Comparison of ENCODE assay signal across 13 cellular contexts in the genomic region with DNA sequence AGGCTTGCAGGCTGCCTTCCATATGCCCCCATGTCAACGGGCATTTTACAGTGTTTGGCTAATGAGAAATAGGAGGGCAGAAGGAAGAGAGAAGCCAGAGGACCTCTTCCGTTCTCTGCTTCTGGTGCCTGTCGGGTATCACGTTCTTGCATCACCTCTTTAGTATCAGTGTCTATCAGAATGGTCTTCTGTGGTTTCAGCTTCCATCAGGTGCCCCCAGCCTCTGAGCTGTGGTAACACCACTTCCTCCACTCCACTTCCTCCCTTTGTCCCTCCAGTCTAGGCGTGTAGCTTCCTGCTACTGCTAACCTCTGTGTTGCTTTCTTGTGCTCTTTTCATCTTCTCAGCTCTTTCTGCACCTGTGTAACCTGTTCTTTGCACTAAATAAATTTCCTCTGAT. TPM values are rescaled to one million over a fixed set of nuclear protein-coding genes. Genes with fewer than 3 reads are reported as not detected.
DNase-seq lines count a peak whose midpoint lies in the region; ATAC-seq, FAIRE-seq and TF ChIP-seq lines count a peak whose summit lies in the region.
"Had no signal": no experiment of that assay in that cellular context is flagged by ENCODE, and none has a peak within 500 bp of the region (broad histone marks: within the 10 kb centered on the region; RNA-seq: fewer than 3 reads in every experiment).

No MANE protein-coding gene starts in this region.

- H3K4me1 ChIP-seq in GM12878 (ENCODE audit: control insufficient read depth, insufficient read depth, low read length) (no peaks in the 10 kb centered on the region), hepatocyte (ENCODE audit: insufficient read depth) (no peaks in the 10 kb centered on the region)

- H3K9me3 ChIP-seq in GM12878 (replicated peaks; ENCODE audit: control insufficient read depth, insufficient read depth, low read length) (no peaks in the 10 kb centered on the region), hepatocyte (ENCODE audit: low read depth) (no peaks in the 10 kb centered on the region)

- no peak for TF ChIP-seq CTCF in GM12878 (IDR thresholded peaks at IDR 0.05 in 2 of 3, conservative IDR thresholded peaks at IDR 0.05 in 1 of 3; ENCODE audit: control insufficient read depth in 2 of 3, extremely low read depth in 1 of 3, insufficient read depth in 1 of 3, low read depth in 3 of 3, low read length in 3 of 3)
- no peak for TF ChIP-seq CTCF in HFFc6 (IDR thresholded peaks at IDR 0.05)
- TF ChIP-seq CTCF in hepatocyte (IDR thresholded peaks at IDR 0.05; ENCODE audit: poor library complexity): no peak

- no peak for ATAC-seq in GM12878
- ATAC-seq in GM21423 (IDR thresholded peaks at IDR 0.05; ENCODE audit: unreplicated experiment): no peak
- ATAC-seq: HepG2 had no signal

- peak; percentile 28 for DNase-seq in stimulated activated CD4-positive, alpha-beta T cell treated with anti-CD3 and anti-CD28 coated beads, Interleukin-4, amount 100 ng/mL, for 24 hours
- no peak for DNase-seq in stimulated activated CD4-positive, alpha-beta T cell treated with anti-CD3 and anti-CD28 coated beads, Interleukin-12 subunit alpha, Interleukin-12 subunit beta, amount 100 ng/mL, for 4 hours
- peak; percentile 12 for DNase-seq in GM12878 (ENCODE audit: low read depth, low spot score)
- DNase-seq in HFFc6: no peak
- no peak for DNase-seq in hepatocyte (ENCODE audit: low spot score)
- DNase-seq in T1000 (lab: John Stamatoyannopoulos, UW): no peak
- DNase-seq: activated B cell treated with CpG ODN at 0.5 μM for 24 hours, NCI-H446 had no signal

- no peak for TF ChIP-seq RAD21 in GM12878 (IDR thresholded peaks at IDR 0.05; ENCODE audit: insufficient read depth, low read depth, low read length)

- H3K9me3 Mint-ChIP-seq in T-helper 1 cell treated with Interleukin-12 subunit alpha and Interleukin-12 subunit beta and Interleukin-4 antibody, amounts not matched to agents 30 μg/mL and 1 μg/mL, for 36 hours: peaks cover 5% of the 10 kb centered on the region
- no peaks in the 10 kb centered on the region; the same call in 1 of the 2 replicates for H3K9me3 Mint-ChIP-seq in HFFc6

- in situ Hi-C loops in GM12878 (cut with MboI): no loop called here

- H3K4me2 ChIP-seq in GM12878 (ENCODE audit: control insufficient read depth, insufficient read depth) (no peak overlapping the region), hepatocyte (no peak overlapping the region)
- H3K4me2 ChIP-seq: smooth muscle cell had no signal

- no peaks in the 10 kb centered on the region for H3K79me2 ChIP-seq in GM12878 (ENCODE audit: control insufficient read depth, insufficient read depth, low read length)
- H3K79me2 ChIP-seq in hepatocyte: no peaks in the 10 kb centered on the region

- CTCF ChIA-PET in GM12878 (lab: Yijun Ruan, JAX): no interaction called here

- no peaks in the 10 kb centered on the region for H3K9me2 ChIP-seq in hepatocyte (replicated peaks; ENCODE audit: insufficient read depth)

- SMC1A ChIA-PET in GM12878 (lab: Charles Lee; ENCODE audit: uncharacterized antibody, unreplicated experiment): no interaction called here

- no peak overlapping the region for H3K9ac ChIP-seq in GM12878 (ENCODE audit: control insufficient read depth, insufficient read depth, low read length)

- H3K36me3 ChIP-seq in GM12878 (ENCODE audit: control insufficient read depth in 2 of 2, insufficient read depth in 2 of 2, low read length in 1 of 2): no peaks in the 10 kb centered on the region
- no peaks in the 10 kb centered on the region for H3K36me3 ChIP-seq in hepatocyte (replicated peaks; ENCODE audit: insufficient read depth, low read depth)

- H3K27ac ChIP-seq in GM12878 (ENCODE audit: control insufficient read depth, insufficient read depth) (no peak overlapping the region), hepatocyte (no peak overlapping the region)

- POLR2A ChIA-PET in GM12878 (lab: Charles Lee): no interaction called here

- H3K4me3 ChIP-seq in GM12878 (no peak overlapping the region), hepatocyte (no peak overlapping the region)
- H3K4me3 ChIP-seq: smooth muscle cell had no signal

- BruUV-seq in GM12878 (replicated peaks; lab: Mats Ljungman, UMichigan): no TSS peak

- peak overlapping the region; percentile 63 for H3K4me3 Mint-ChIP-seq in T-helper 1 cell treated with Interleukin-12 subunit alpha and Interleukin-12 subunit beta and Interleukin-4 antibody, amounts not matched to agents 30 μg/mL and 1 μg/mL, for 36 hours
- no peak overlapping the region for H3K4me3 Mint-ChIP-seq in HFFc6
- H3K4me3 Mint-ChIP-seq: activated B cell treated with CpG ODN at 0.5 μM for 24 hours, mesothelial cell of epicardium had no signal

- 1% methylated on average over 5 of the region's 5 CpGs for WGBS in GM12878 (ENCODE audit: insufficient coverage, insufficient replicate concordance, low lambda C conversion rate, missing lambda C conversion rate)
- WGBS in hepatocyte (ENCODE audit: low lambda C conversion rate, missing lambda C conversion rate): 88% methylated on average over 5 of the region's 5 CpGs

- TF ChIP-seq EP300 in GM12878 (IDR thresholded peaks at IDR 0.05; ENCODE audit: borderline replicate concordance in 1 of 2, control insufficient read depth in 1 of 2, low read depth in 2 of 2, low read length in 2 of 2): no peak

- H2AFZ ChIP-seq in GM12878 (ENCODE audit: control insufficient read depth, low read depth, low read length) (no peak overlapping the region), hepatocyte (no peak overlapping the region)

- no peak for FAIRE-seq in GM12878 (lab: Jason Lieb, UNC)
- FAIRE-seq: HepG2 had no signal

- H3K27me3 ChIP-seq in GM12878 (replicated peaks in 1 of 2; ENCODE audit: control insufficient read depth in 2 of 2, insufficient read depth in 2 of 2, low read length in 1 of 2) (peaks cover 0 to under 1% of the 10 kb centered on the region in 2 experiments; a peak in 1 of 4 replicates), hepatocyte (no peaks in the 10 kb centered on the region)

- H4K20me1 ChIP-seq in GM12878 (ENCODE audit: control insufficient read depth, insufficient read depth) (no peaks in the 10 kb centered on the region), hepatocyte (ENCODE audit: insufficient read depth, poor library complexity, severe bottlenecking) (no peaks in the 10 kb centered on the region)

- TF ChIP-seq POLR2A in GM12878 (IDR thresholded peaks at IDR 0.05; ENCODE audit: low read depth, low read length): no peak

- peak overlapping the region; percentile 80 for H3K27ac Mint-ChIP-seq in T-helper 1 cell treated with Interleukin-12 subunit alpha and Interleukin-12 subunit beta and Interleukin-4 antibody, amounts not matched to agents 30 μg/mL and 1 μg/mL, for 36 hours
- no peak overlapping the region for H3K27ac Mint-ChIP-seq in HFFc6
- H3K27ac Mint-ChIP-seq: activated B cell treated with CpG ODN at 0.5 μM for 24 hours, mesothelial cell of epicardium had no signal

- peaks cover 28% of the 10 kb centered on the region for H3K27me3 Mint-ChIP-seq in T-helper 1 cell treated with Interleukin-12 subunit alpha and Interleukin-12 subunit beta and Interleukin-4 antibody, amounts not matched to agents 30 μg/mL and 1 μg/mL, for 36 hours (ENCODE audit: low read depth)
- H3K27me3 Mint-ChIP-seq in HFFc6 (ENCODE audit: insufficient read depth): peaks cover 1% of the 10 kb centered on the region; the same call in 1 of the 2 replicates

- intact Hi-C loops in GM12878 (cut with micrococcal nuclease; ENCODE audit: unreplicated experiment): no loop called here

- peaks cover 24% of the 10 kb centered on the region for H3K4me1 Mint-ChIP-seq in T-helper 1 cell treated with Interleukin-12 subunit alpha and Interleukin-12 subunit beta and Interleukin-4 antibody, amounts not matched to agents 30 μg/mL and 1 μg/mL, for 36 hours (ENCODE audit: low read depth)
- no peaks in the 10 kb centered on the region for H3K4me1 Mint-ChIP-seq in HFFc6 (ENCODE audit: low read depth)
- H3K4me1 Mint-ChIP-seq: mesothelial cell of epicardium had no signal

- H3K36me3 Mint-ChIP-seq in T-helper 1 cell treated with Interleukin-12 subunit alpha and Interleukin-12 subunit beta and Interleukin-4 antibody, amounts not matched to agents 30 μg/mL and 1 μg/mL, for 36 hours (ENCODE audit: low read depth): peaks cover 3% of the 10 kb centered on the region
- H3K36me3 Mint-ChIP-seq in HFFc6 (ENCODE audit: low read depth): no peaks in the 10 kb centered on the region
- H3K36me3 Mint-ChIP-seq: mesothelial cell of epicardium had no signal

- RAD21 ChIA-PET in GM12878 (lab: Charles Lee; ENCODE audit: unreplicated experiment): no interaction called here

TF ChIP-seq in GM12878, 131 proteins besides CTCF, POLR2A, EP300 and RAD21:
- TF ChIP-seq NFXL1 (IDR thresholded peaks at IDR 0.05; ENCODE audit: borderline replicate concordance) (no peak), SPI1 (IDR thresholded peaks at IDR 0.05; ENCODE audit: borderline replicate concordance, insufficient read depth, low read depth, low read length) (peak; percentile 23; the same call in 1 of the 2 replicates)

RNA-seq across cellular contexts. Expression of gene FOXB1, which starts 27.6 kb away (rescaled TPM):
- total RNA-seq in GM12878 (2013; cell fraction: nucleolus; rRNA removed): not detected in 2 replicates
- not detected in 2 replicates for total RNA-seq in GM12878 (2014; rRNA removed)
- total RNA-seq in GM12878 (2014; rRNA removed; fragmentation: Illumina TruSeq; extraction: Trizol): not detected in 2 replicates
- total RNA-seq in GM12878 (2021): not detected in 2 replicates
- polyA plus RNA-seq in GM12878 (2011; ENCODE audit: low read depth): not detected
- polyA plus RNA-seq in GM12878 (2011; rRNA removed): not detected in 2 replicates
- not detected in 2 replicates for polyA plus RNA-seq in GM12878 (2011; cell fraction: cytosol; rRNA removed)
- polyA plus RNA-seq in GM12878 (2011; cell fraction: nucleus; rRNA removed): not detected in 2 replicates
- 0.03 and 0.05 TPM in 2 replicates for polyA plus RNA-seq in GM12878 (2012)
- not detected in 2 replicates for polyA plus RNA-seq in GM12878 (2014; fragmentation: Illumina TruSeq; extraction: Trizol)
- polyA plus RNA-seq in GM12878 (2014; fragmentation: Nextera tagmentation; extraction: Ambion mirVana): not detected
- not detected in 2 replicates for polyA plus RNA-seq in GM12878 (2014; rRNA removed)
- polyA plus RNA-seq in GM12878 (2016; fragmentation: Nextera tagmentation; extraction: Ambion mirVana): not detected
- polyA minus RNA-seq in GM12878 (2011; rRNA and poly(A)+ RNA removed): 0.10 TPM in 1 of 2 replicates, not detected in the other
- not detected in 2 replicates for polyA minus RNA-seq in GM12878 (2011; cell fraction: cytosol; rRNA and poly(A)+ RNA removed)
- not detected in 2 replicates for polyA minus RNA-seq in GM12878 (2011; cell fraction: nucleus; rRNA and poly(A)+ RNA removed)
- total RNA-seq in HFFc6 (2021; fragmentation: NEBNext Ultra II Directional; extraction: Animal tissue kit (Norgen Biotek cat#: 25700)): not detected
- total RNA-seq in hepatocyte: not detected in 2 replicates
- polyA plus RNA-seq in hepatocyte: 0.32 TPM in 1 of 2 replicates, not detected in the other
- total RNA-seq: activated B cell treated with CpG ODN at 0.5 μM for 24 hours, HepG2, mesothelial cell of epicardium, smooth muscle cell had no signal
- polyA plus RNA-seq: HepG2, smooth muscle cell had no signal

Comparison
In these comparisons a context has a peak if more than half of its experiments do, and no peak if none do; other contexts are left out.
1. DNase-seq: peak in stimulated activated CD4-positive, alpha-beta T cell treated with anti-CD3 and anti-CD28 coated beads, Interleukin-4, amount 100 ng/mL, for 24 hours (single experiment) and GM12878 (single experiment); none in stimulated activated CD4-positive, alpha-beta T cell treated with anti-CD3 and anti-CD28 coated beads, Interleukin-12 subunit alpha, Interleukin-12 subunit beta, amount 100 ng/mL, for 4 hours (single experiment), HFFc6 (single experiment), hepatocyte (single experiment) and T1000 (single experiment).